Comparison of ENCODE assay signal across 9 cellular contexts in the genomic region with DNA sequence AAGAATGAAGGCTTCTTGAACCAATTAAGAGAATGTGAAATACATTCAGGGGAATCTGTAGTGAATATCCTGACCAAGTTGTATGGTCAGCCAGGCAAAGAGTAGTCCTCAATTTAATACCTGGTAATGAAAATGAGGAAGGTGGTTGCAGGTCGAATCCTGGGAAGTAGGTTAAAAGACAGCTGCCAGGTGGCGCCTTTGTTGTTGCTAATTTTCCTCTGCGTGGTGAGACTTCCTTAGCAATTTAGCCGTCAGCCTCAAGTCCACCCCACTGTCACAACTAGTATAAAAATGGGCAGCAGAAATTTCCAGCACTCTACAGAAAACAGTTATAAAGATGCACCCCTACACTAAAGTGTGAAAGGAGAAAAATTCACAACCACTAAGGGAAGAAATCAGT.
DNase-seq lines count a peak whose midpoint lies in the region; ATAC-seq, FAIRE-seq and TF ChIP-seq lines count a peak whose summit lies in the region.
"Had no signal": no experiment of that assay in that cellular context is flagged by ENCODE, and none has a peak within 500 bp of the region (broad histone marks: within the 10 kb centered on the region; RNA-seq: fewer than 3 reads in every experiment).

No MANE protein-coding gene starts in this region.

- no peak for FAIRE-seq in D721Med (lab: Jason Lieb, UNC)

- H3K4me3 ChIP-seq in astrocyte of the cerebellum (ENCODE audit: low read depth, low read length) (no peak overlapping the region), BE2C (ENCODE audit: low read depth, low read length) (no peak overlapping the region)

- in situ Hi-C loops in astrocyte of the cerebellum (cut with HindIII; ENCODE audit: low sequenced_read_pairs) = no loop called here

- H3K27me3 ChIP-seq in BE2C = peaks cover 5% of the 10 kb centered on the region; the same call in 1 of the 2 replicates

- no peaks in the 10 kb centered on the region for H3K36me3 ChIP-seq in BE2C

- peak; percentile 85 for ATAC-seq in left lobe of liver
- no peak for ATAC-seq in HG02759 (IDR thresholded peaks at IDR 0.05; ENCODE audit: unreplicated experiment)
- no peak for ATAC-seq in HG02973 (IDR thresholded peaks at IDR 0.05; ENCODE audit: unreplicated experiment)

- DNase-seq in D721Med (ENCODE audit: insufficient read length, low spot score) = no peak
- DNase-seq in HT1080 (ENCODE audit: low read depth) = peak; percentile 16
- no peak for DNase-seq in astrocyte of the cerebellum (ENCODE audit: low read depth)
- no peak for DNase-seq in left lobe of liver (ENCODE audit: low spot score)
- no peak for DNase-seq in BE2C
- DNase-seq in stimulated activated naive CD4-positive, alpha-beta T cell (lab: John Stamatoyannopoulos, UW) = no peak
- DNase-seq: SW 1271 had no signal

- peak; percentile 20 for TF ChIP-seq CTCF in D721Med (IDR thresholded peaks at IDR 0.05; ENCODE audit: insufficient read depth, missing control alignments)
- TF ChIP-seq CTCF in astrocyte of the cerebellum (IDR thresholded peaks at IDR 0.05; ENCODE audit: low read depth, low read length, missing control alignments) = peak; percentile 21
- no peak for TF ChIP-seq CTCF in BE2C (IDR thresholded peaks at IDR 0.05; ENCODE audit: low read depth, low read length)

- H3K4me1 ChIP-seq in BE2C = no peaks in the 10 kb centered on the region

- H3K9me3 ChIP-seq in BE2C = no peaks in the 10 kb centered on the region
